ENCODE assay signal across 8 cellular contexts in the genomic region with DNA sequence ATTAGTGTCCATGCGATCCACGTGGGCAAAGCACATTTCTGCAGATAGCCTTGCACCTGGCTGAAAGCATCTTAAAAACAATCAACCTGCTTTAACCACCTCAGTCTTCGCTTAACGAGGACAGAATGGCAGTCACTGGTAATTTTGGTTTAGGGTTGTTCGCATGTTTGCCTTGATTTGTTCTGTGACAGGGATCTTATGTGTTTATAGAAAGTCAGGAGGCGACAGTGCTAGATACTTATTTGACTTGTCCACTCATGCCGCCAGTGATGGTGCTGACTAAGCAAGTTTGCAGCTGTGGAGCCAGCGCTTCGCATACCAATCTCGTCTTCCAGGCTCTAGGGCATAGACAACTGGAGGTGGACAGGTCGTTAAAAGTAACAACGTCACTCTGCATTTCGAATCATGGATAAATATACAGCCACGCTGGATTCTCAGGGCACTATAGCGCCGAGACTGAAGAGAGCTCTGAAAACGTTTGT. TPM values are rescaled to one million over a fixed set of nuclear protein-coding genes. Genes with fewer than 3 reads are reported as not detected.
DNase-seq lines count a peak whose midpoint lies in the region; ATAC-seq, FAIRE-seq and TF ChIP-seq lines count a peak whose summit lies in the region.

No MANE protein-coding gene starts in this region.

- H3K27me3 ChIP-seq in keratinocyte (ENCODE audit: control insufficient read depth, extremely low read depth, insufficient read depth, low read length), result no peaks in the 10 kb centered on the region

- H3K36me3 ChIP-seq in HEK293 (ENCODE audit: control insufficient read depth in 2 of 2, insufficient read depth in 1 of 2, low read length in 2 of 2) (peaks cover 0 to 11% of the 10 kb centered on the region in 2 experiments; a peak in 2 of 3 replicates), keratinocyte (ENCODE audit: control insufficient read depth in 2 of 2, extremely low read depth in 1 of 2, insufficient read depth in 2 of 2, low read length in 2 of 2) (peaks cover 2 to 4% of the 10 kb centered on the region in 2 experiments)

- no peaks in the 10 kb centered on the region for H3K9me3 ChIP-seq in HEK293 (ENCODE audit: control insufficient read depth, insufficient read depth, low read depth, low read length)
- H3K9me3 ChIP-seq in keratinocyte (ENCODE audit: control insufficient read depth, low read depth, low read length), result no peaks in the 10 kb centered on the region

- H3K79me2 ChIP-seq in keratinocyte (ENCODE audit: control insufficient read depth, insufficient read depth, low read length), result peaks cover 25% of the 10 kb centered on the region

- H3K9ac ChIP-seq in keratinocyte (ENCODE audit: control insufficient read depth, extremely low read depth, insufficient read depth, low read length), result peak overlapping the region; percentile 88

- no peaks in the 10 kb centered on the region for H3K27me3 Mint-ChIP-seq in stimulated activated memory B cell treated with anti-CD40 and anti-IgM and Interleukin-4, amounts not matched to agents 10 μg/mL and 1 μg/mL and 100 μg/mL, for 72 hours

- H3K4me3 ChIP-seq in HEK293 (ENCODE audit: low read depth, low read length) (peak overlapping the region; percentile 92), keratinocyte (ENCODE audit: control insufficient read depth in 2 of 3, extremely low read depth in 1 of 3, insufficient read depth in 2 of 3, low read depth in 1 of 3, low read length in 3 of 3) (peak overlapping the region; percentile 87 to 92 (median 91))

- peak overlapping the region; percentile 87 for H2AFZ ChIP-seq in keratinocyte (ENCODE audit: control insufficient read depth, low read length)

- H3K4me1 Mint-ChIP-seq in stimulated activated memory B cell treated with anti-CD40 and anti-IgM and Interleukin-4, amounts not matched to agents 10 μg/mL and 1 μg/mL and 100 μg/mL, for 72 hours, result peaks cover 29% of the 10 kb centered on the region

- POLR2A ChIA-PET in HEK293 (lab: Yijun Ruan, JAX), result interaction anchor here (0.7 to 3.5 kb wide), 7 partner anchors 10 to 713 kb away, joined by 3 to 33 read pairs (median 3); partner anchors contain the start of genes ADAM22, CROT, DMTF1 and ELAPOR2

- peak overlapping the region; percentile 94 for H3K4me3 Mint-ChIP-seq in stimulated activated memory B cell treated with anti-CD40 and anti-IgM and Interleukin-4, amounts not matched to agents 10 μg/mL and 1 μg/mL and 100 μg/mL, for 72 hours

- H3K27ac ChIP-seq in HEK293 (ENCODE audit: extremely low read depth, low read depth, low read length), result no peak overlapping the region
- peak overlapping the region; percentile 33 for H3K27ac ChIP-seq in keratinocyte (ENCODE audit: control insufficient read depth, insufficient read depth, low read length)

- peak; percentile 56 for DNase-seq in Ammon's horn (ENCODE audit: low spot score)
- no peak for DNase-seq in activated naive CD4-positive, alpha-beta T cell treated with anti-CD3 and anti-CD28 coated beads, Interleukin-2, amount 50 U/mL, for 72 hours (ENCODE audit: low spot score in 2 of 2)
- DNase-seq in keratinocyte (ENCODE audit: low read depth, low spot score), result no peak
- no peak for DNase-seq in T1000 (lab: John Stamatoyannopoulos, UW)
- no peak for DNase-seq in activated CD4-positive, CD25-positive, alpha-beta regulatory T cell treated with anti-CD3 and anti-CD28 coated beads, Interleukin-2, amount 50 U/mL, for 72 hours

- peaks cover 25 to 28% of the 10 kb centered on the region in 2 donors for H3K36me3 Mint-ChIP-seq in activated naive CD4-positive, alpha-beta T cell treated with anti-CD3 and anti-CD28 coated beads, Interleukin-2, amount 50 U/mL, for 72 hours
- H3K36me3 Mint-ChIP-seq in stimulated activated memory B cell treated with anti-CD40 and anti-IgM and Interleukin-4, amounts not matched to agents 10 μg/mL and 1 μg/mL and 100 μg/mL, for 72 hours, result peaks cover 17% of the 10 kb centered on the region

- H3K9me1 ChIP-seq in keratinocyte (ENCODE audit: control insufficient read depth, extremely low read depth, insufficient read depth, low read length), result no peaks in the 10 kb centered on the region

- TF ChIP-seq CTCF in HEK293 (tag by site-specific recombination; IDR thresholded peaks at IDR 0.05) (no peak), keratinocyte (optimal IDR thresholded peaks at IDR 0.05 in 1 of 3, IDR thresholded peaks at IDR 0.05 in 1 of 3, conservative IDR thresholded peaks at IDR 0.05 in 1 of 3; ENCODE audit: extremely low read depth in 1 of 3, insufficient read depth in 2 of 3, low read length in 3 of 3) (no peak)

- dilution Hi-C loops in keratinocyte (cut with MboI; ENCODE audit: extremely low pct_ligation_motif_present, low sequenced_read_pairs), result no loop called here

- CTCF ChIA-PET in HEK293 (lab: Yijun Ruan, JAX), result interaction anchor here (0.6 to 1.7 kb wide), 3 partner anchors 16 to 1148 kb away, joined by 3 to 4 read pairs (median 3); no protein-coding TSS in a partner anchor

- ATAC-seq in activated naive CD4-positive, alpha-beta T cell treated with anti-CD3 and anti-CD28 coated beads, Interleukin-2, amount 50 U/mL, for 72 hours, result no peak
- ATAC-seq in stimulated activated memory B cell treated with anti-CD40 and anti-IgM and Interleukin-4, amounts not matched to agents 10 μg/mL and 1 μg/mL and 100 μg/mL, for 72 hours, result no peak
- ATAC-seq in HG03432 (IDR thresholded peaks at IDR 0.05; ENCODE audit: unreplicated experiment), result no peak

- H3K4me1 ChIP-seq in HEK293 (ENCODE audit: control insufficient read depth, insufficient read depth, low read length), result no peaks in the 10 kb centered on the region
- H3K4me1 ChIP-seq in keratinocyte (ENCODE audit: control insufficient read depth, extremely low read depth, insufficient read depth, low read length), result peaks cover 18% of the 10 kb centered on the region

- H4K20me1 ChIP-seq in keratinocyte (ENCODE audit: control insufficient read depth, extremely low read depth, insufficient read depth, low read length), result no peaks in the 10 kb centered on the region

- FAIRE-seq in keratinocyte (lab: Jason Lieb, UNC), result peak; percentile 26

- H3K27ac Mint-ChIP-seq in activated naive CD4-positive, alpha-beta T cell treated with anti-CD3 and anti-CD28 coated beads, Interleukin-2, amount 50 U/mL, for 72 hours, result peak overlapping the region; percentile 63 to 95
- H3K27ac Mint-ChIP-seq in stimulated activated memory B cell treated with anti-CD40 and anti-IgM and Interleukin-4, amounts not matched to agents 10 μg/mL and 1 μg/mL and 100 μg/mL, for 72 hours, result peak overlapping the region; percentile 97

- H3K9me3 Mint-ChIP-seq in activated naive CD4-positive, alpha-beta T cell treated with anti-CD3 and anti-CD28 coated beads, Interleukin-2, amount 50 U/mL, for 72 hours, result no peaks in the 10 kb centered on the region
- H3K9me3 Mint-ChIP-seq in stimulated activated memory B cell treated with anti-CD40 and anti-IgM and Interleukin-4, amounts not matched to agents 10 μg/mL and 1 μg/mL and 100 μg/mL, for 72 hours, result no peaks in the 10 kb centered on the region

- peak overlapping the region; percentile 94 for H3K4me2 ChIP-seq in keratinocyte (ENCODE audit: control insufficient read depth, extremely low read depth, insufficient read depth, low read depth, low read length)

TF ChIP-seq in HEK293, 187 proteins besides CTCF, POLR2A, EP300 and RAD21:
- TF ChIP-seq ZBTB17 (tag by site-specific recombination; IDR thresholded peaks at IDR 0.05) (peak; percentile 40), ZSCAN23 (tag by site-specific recombination; IDR thresholded peaks at IDR 0.05) (no peak), ZNF335 (tag by site-specific recombination; conservative IDR thresholded peaks at IDR 0.05) (peak; percentile 85)

RNA-seq across cellular contexts. Expression of gene TMEM243, which starts 1.2 kb away (rescaled TPM):
- total RNA-seq in activated naive CD4-positive, alpha-beta T cell treated with anti-CD3 and anti-CD28 coated beads, Interleukin-2, amount 50 U/mL, for 72 hours, result 10 to 100 TPM; 41.4 to 85.5 TPM
- 13.3 to 30.6 TPM (median 16.2 TPM) in 3 replicates for polyA plus RNA-seq in keratinocyte
- polyA plus RNA-seq in keratinocyte (2011; ENCODE audit: low read depth), result 4.6 TPM
- polyA plus RNA-seq in keratinocyte (2011; cell fraction: cytosol; rRNA removed), result 13.4 and 23.1 TPM in 2 replicates
- polyA plus RNA-seq in keratinocyte (2011; cell fraction: nucleus; rRNA removed), result 19.9 and 23.9 TPM in 2 replicates
- 11.5 and 14.1 TPM in 2 replicates for polyA plus RNA-seq in keratinocyte (2012; ENCODE audit: low replicate concordance)
- polyA minus RNA-seq in keratinocyte, result 5.2 to 18.5 TPM (median 7.3 TPM) in 3 replicates
- polyA minus RNA-seq in keratinocyte (2011; cell fraction: cytosol; rRNA and poly(A)+ RNA removed), result 5.2 TPM
- polyA minus RNA-seq in keratinocyte (2011; cell fraction: nucleus; rRNA and poly(A)+ RNA removed), result 7.1 TPM in 2 replicates
